ENCODE assay signal across 13 cellular contexts in the genomic region with DNA sequence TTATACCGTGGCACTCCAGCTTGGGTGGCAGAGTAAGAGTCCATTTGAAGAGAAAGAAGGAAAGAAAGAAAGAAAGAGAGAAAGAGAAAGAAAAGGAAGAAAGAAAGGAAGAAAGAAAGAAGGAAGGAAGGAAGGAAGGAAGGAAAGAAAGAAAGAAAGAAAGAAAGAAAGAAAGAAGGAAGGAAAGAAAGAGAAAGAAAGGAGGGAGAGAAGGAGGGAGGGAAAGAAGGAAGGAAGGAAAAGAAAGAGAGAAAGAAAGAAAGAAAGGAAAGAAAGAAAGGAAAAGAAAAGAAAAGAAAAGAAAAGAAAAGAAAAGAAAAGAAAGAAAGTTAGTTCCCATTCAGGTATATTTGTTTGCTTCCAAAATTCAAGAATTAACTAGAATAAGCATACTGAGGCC. TPM values are rescaled to one million over a fixed set of nuclear protein-coding genes. Genes with fewer than 3 reads are reported as not detected.
"Had no signal": no experiment of that assay in that cellular context is flagged by ENCODE, and none has a peak within 500 bp of the region (broad histone marks: within the 10 kb centered on the region; RNA-seq: fewer than 3 reads in every experiment).

No MANE protein-coding gene starts in this region.

RNA-seq across cellular contexts. Expression of a gene that starts 24.5 kb away (rescaled TPM):
- total RNA-seq: activated naive CD4-positive, alpha-beta T cell treated with anti-CD3 and anti-CD28 coated beads for 36 hours; activated naive CD4-positive, alpha-beta T cell treated with anti-CD3 and anti-CD28 coated beads, Interleukin-2, amount 50 U/mL, for 72 hours; activated naive CD8-positive, alpha-beta T cell treated with anti-CD3 and anti-CD28 coated beads for 36 hours; activated naive CD8-positive, alpha-beta T cell treated with anti-CD3 and anti-CD28 coated beads, Interleukin-2, amount 10 ng/mL, durations not matched to agents 7 days and 5 days; activated T-cell treated with anti-CD3 and anti-CD28 coated beads, Interleukin-2, amount 50 U/mL, for 72 hours; activated T-helper 1 cell treated with anti-CD3 and anti-CD28 coated beads, Interleukin-12 subunit alpha, Interleukin-12 subunit beta, Interleukin-2, Interleukin-4 antibody, amounts not matched to agents 30 ng/mL and 10 ng/mL and 1 ng/mL, durations not matched to agents 14 hours and 24 hours and 36 hours; activated T-helper 17 cell treated with anti-CD3 and anti-CD28 coated beads, Interleukin-2, amount 50 U/mL, for 72 hours; activated T-helper 2 cell treated with anti-CD3 and anti-CD28 coated beads, Interferon-gamma antibody, Interleukin-2, Interleukin-4, amounts not matched to agents 10 μg/mL and 5 μg/mL and 100 μg/mL, durations not matched to agents 14 hours and 24 hours and 36 hours; ascending aorta; bronchial epithelial cell had no signal
- polyA plus RNA-seq: adipose tissue, adrenal gland, aorta had no signal
